ENCODE assay signal across 32 cellular contexts in the genomic region with DNA sequence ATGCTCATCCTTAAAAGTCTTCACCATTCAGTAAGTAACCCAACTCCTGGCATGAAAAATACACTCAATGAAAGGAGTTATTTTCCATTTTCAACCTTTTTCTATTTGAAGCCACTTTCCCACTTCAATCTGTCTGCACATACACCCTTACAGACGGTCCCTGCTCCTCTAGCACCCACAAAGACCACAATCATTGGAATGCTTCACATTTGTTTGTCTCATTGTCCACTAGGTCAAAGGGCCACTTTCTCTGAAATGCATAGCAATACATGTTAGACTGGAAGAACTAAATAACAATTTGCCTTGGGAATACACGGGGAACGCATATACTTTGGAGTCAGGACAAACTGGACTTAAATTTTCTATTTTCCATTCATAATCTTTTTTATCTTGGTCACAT.
"Had no signal": no experiment of that assay in that cellular context is flagged by ENCODE, and none has a peak within 500 bp of the region (broad histone marks: within the 10 kb centered on the region; RNA-seq: fewer than 3 reads in every experiment).

No MANE protein-coding gene starts in this region.

- H3K9me3 ChIP-seq: ovary, psoas muscle, right lobe of liver, sigmoid colon, suprapubic skin, testis, tibial artery, transverse colon, upper lobe of right lung, uterus had no signal

- H3K27ac ChIP-seq: ovary, parathyroid adenoma, psoas muscle, right lobe of liver, sigmoid colon, skin epidermis, spleen, suprapubic skin, testis, tibial artery, transverse colon, upper lobe of right lung, uterus had no signal

- DNase-seq: naive thymus-derived CD4-positive, alpha-beta T cell; natural killer cell; occipital lobe; ovary; posterior cingulate gyrus; psoas muscle; right cardiac atrium; right lobe of liver; sigmoid colon; spleen; stimulated activated CD4-positive, alpha-beta T cell treated with anti-CD3 and anti-CD28 coated beads, Interleukin-12 subunit alpha, Interleukin-12 subunit beta, amount 100 ng/mL, for 4 hours; stimulated activated CD4-positive, alpha-beta T cell treated with anti-CD3 and anti-CD28 coated beads, Interleukin-1b, Interleukin-23, amount 100 ng/mL, for 48 hours; stimulated activated CD4-positive, alpha-beta T cell treated with anti-CD3 and anti-CD28 coated beads, Interleukin-4, amount 100 ng/mL, for 1 hour; stimulated activated CD4-positive, alpha-beta T cell treated with anti-CD3 and anti-CD28 coated beads, Interleukin-4, amount 100 ng/mL, for 4 hours; stimulated activated CD8-positive, alpha-beta memory T cell treated with anti-CD3 and anti-CD28 coated beads, Interleukin-4, amount 100 ng/mL, for 48 hours; stimulated activated naive CD4-positive, alpha-beta T cell; stimulated activated naive CD8-positive, alpha-beta T cell treated with anti-CD3 and anti-CD28 coated beads, Interleukin-15, amount 100 ng/mL, for 72 hours; stimulated activated naive CD8-positive, alpha-beta T cell treated with anti-CD3 and anti-CD28 coated beads, Interleukin-15, Interleukin-2, amounts not matched to agents 100 U/mL and 50 U/mL, for 24 hours; substantia nigra; testis; tibial artery; transverse colon; upper lobe of right lung; uterus had no signal

- H3K4me3 Mint-ChIP-seq: naive thymus-derived CD4-positive, alpha-beta T cell; natural killer cell; nephron; stimulated activated memory B cell treated with anti-CD40 and anti-IgM and Interleukin-4, amounts not matched to agents 10 μg/mL and 1 μg/mL and 100 μg/mL, for 72 hours; stimulated activated naive CD8-positive, alpha-beta T cell treated with anti-CD3 and anti-CD28 coated beads, Interleukin-15, amount 100 ng/mL, for 72 hours; type B pancreatic cell had no signal

- H3K4me2 ChIP-seq: smooth muscle cell had no signal

- H3K79me2 ChIP-seq: parathyroid adenoma had no signal

- H3K27me3 Mint-ChIP-seq: naive thymus-derived CD4-positive, alpha-beta T cell; stimulated activated memory B cell treated with anti-CD40 and anti-IgM and Interleukin-4, amounts not matched to agents 10 μg/mL and 1 μg/mL and 100 μg/mL, for 72 hours; stimulated activated naive CD8-positive, alpha-beta T cell treated with anti-CD3 and anti-CD28 coated beads, Interleukin-15, amount 100 ng/mL, for 72 hours had no signal

- H3K36me3 ChIP-seq: ovary, right lobe of liver, sigmoid colon, spleen, suprapubic skin, tibial artery, transverse colon, upper lobe of right lung, uterus had no signal

- H3K27ac Mint-ChIP-seq: naive thymus-derived CD4-positive, alpha-beta T cell; natural killer cell; nephron; progenitor cell of endocrine pancreas; stimulated activated memory B cell treated with anti-CD40 and anti-IgM and Interleukin-4, amounts not matched to agents 10 μg/mL and 1 μg/mL and 100 μg/mL, for 72 hours; stimulated activated naive CD8-positive, alpha-beta T cell treated with anti-CD3 and anti-CD28 coated beads, Interleukin-15, amount 100 ng/mL, for 72 hours; type B pancreatic cell had no signal

- H3K36me3 Mint-ChIP-seq: naive thymus-derived CD4-positive, alpha-beta T cell; natural killer cell; stimulated activated memory B cell treated with anti-CD40 and anti-IgM and Interleukin-4, amounts not matched to agents 10 μg/mL and 1 μg/mL and 100 μg/mL, for 72 hours; type B pancreatic cell had no signal

- H3K27me3 ChIP-seq: ovary, right lobe of liver, sigmoid colon, spleen, suprapubic skin, testis, tibial artery, transverse colon, upper lobe of right lung, uterus had no signal

- ATAC-seq: naive thymus-derived CD4-positive, alpha-beta T cell; natural killer cell; psoas muscle; right cardiac atrium; right lobe of liver; stimulated activated memory B cell treated with anti-CD40 and anti-IgM and Interleukin-4, amounts not matched to agents 10 μg/mL and 1 μg/mL and 100 μg/mL, for 72 hours; stimulated activated naive CD8-positive, alpha-beta T cell treated with anti-CD3 and anti-CD28 coated beads, Interleukin-15, amount 100 ng/mL, for 72 hours; stimulated activated naive CD8-positive, alpha-beta T cell treated with anti-CD3 and anti-CD28 coated beads, Interleukin-15, Interleukin-2, amounts not matched to agents 100 U/mL and 50 U/mL, for 24 hours; upper lobe of right lung had no signal

- H2AFZ ChIP-seq: parathyroid adenoma had no signal

- H3K9ac ChIP-seq: parathyroid adenoma had no signal

- H3K4me3 ChIP-seq: ovary, psoas muscle, right lobe of liver, sigmoid colon, skin epidermis, smooth muscle cell, spleen, suprapubic skin, testis, tibial artery, transverse colon, upper lobe of right lung, uterus had no signal

- H3K4me1 ChIP-seq: parathyroid adenoma, psoas muscle, right lobe of liver, sigmoid colon, suprapubic skin, transverse colon, upper lobe of right lung, uterus had no signal

- H3K4me1 Mint-ChIP-seq: naive thymus-derived CD4-positive, alpha-beta T cell; natural killer cell; stimulated activated memory B cell treated with anti-CD40 and anti-IgM and Interleukin-4, amounts not matched to agents 10 μg/mL and 1 μg/mL and 100 μg/mL, for 72 hours; stimulated activated naive CD8-positive, alpha-beta T cell treated with anti-CD3 and anti-CD28 coated beads, Interleukin-15, amount 100 ng/mL, for 72 hours had no signal

- H3K9me3 Mint-ChIP-seq: nephron; stimulated activated naive CD8-positive, alpha-beta T cell treated with anti-CD3 and anti-CD28 coated beads, Interleukin-15, amount 100 ng/mL, for 72 hours; type B pancreatic cell had no signal
